Comparison of ENCODE assay signal across 18 cellular contexts in the genomic region with DNA sequence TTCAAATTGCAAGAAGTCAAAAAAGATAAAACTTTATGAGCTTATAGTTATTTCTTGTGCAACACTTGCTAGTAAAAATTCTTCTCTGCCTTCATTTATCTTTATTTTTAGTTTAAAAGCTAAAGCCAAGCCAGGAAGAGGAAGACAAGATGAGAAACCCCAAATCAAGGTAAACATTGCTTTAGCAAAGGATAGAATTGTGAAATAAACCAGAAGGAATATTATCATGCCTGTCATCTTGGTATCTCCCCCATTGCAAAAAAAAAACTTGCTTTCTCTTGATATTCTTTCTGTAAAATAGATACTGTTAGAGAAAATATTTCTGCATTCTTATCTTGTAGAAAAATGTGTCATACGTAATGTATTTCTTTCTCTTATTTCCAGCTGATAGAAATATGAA.
DNase-seq lines count a peak whose midpoint lies in the region; ATAC-seq and TF ChIP-seq lines count a peak whose summit lies in the region.
"Had no signal": no experiment of that assay in that cellular context is flagged by ENCODE, and none has a peak within 500 bp of the region (broad histone marks: within the 10 kb centered on the region; RNA-seq: fewer than 3 reads in every experiment).

No MANE protein-coding gene starts in this region.

- ATAC-seq in GM21786 (IDR thresholded peaks at IDR 0.05; ENCODE audit: unreplicated experiment) = no peak
- ATAC-seq: K562 had no signal

- H3K9ac ChIP-seq in Loucy (ENCODE audit: low read depth, low read length, poor library complexity, severe bottlenecking) = no peak overlapping the region

- peak overlapping the region; percentile 33 for H3K27ac ChIP-seq in osteoblast (ENCODE audit: low read depth, low read length)
- H3K27ac ChIP-seq: HL-60, RWPE1 had no signal

- H3K4me2 ChIP-seq in Loucy (ENCODE audit: low read depth, low read length, poor library complexity, severe bottlenecking) (no peak overlapping the region), osteoblast (ENCODE audit: insufficient read depth, low read length) (peak overlapping the region; percentile 38)

- H3K9me3 ChIP-seq in Loucy (ENCODE audit: insufficient read depth, low read depth, low read length) (no peaks in the 10 kb centered on the region), osteoblast (ENCODE audit: low read depth, low read length) (no peaks in the 10 kb centered on the region)

- H3K27me3 ChIP-seq in Loucy (ENCODE audit: insufficient read depth, low read length, poor library complexity, severe bottlenecking) (no peaks in the 10 kb centered on the region), osteoblast (ENCODE audit: insufficient read depth, low read length) (no peaks in the 10 kb centered on the region)

- no peak for TF ChIP-seq CTCF in AG09309 (IDR thresholded peaks at IDR 0.05; ENCODE audit: control insufficient read depth, insufficient read depth, low read depth, low read length, missing control alignments)
- TF ChIP-seq CTCF in Loucy (conservative IDR thresholded peaks at IDR 0.05; ENCODE audit: low read length) = no peak
- TF ChIP-seq CTCF in osteoblast (IDR thresholded peaks at IDR 0.05; ENCODE audit: extremely low read depth, low read depth, low read length) = no peak

- H3F3A ChIP-seq in Loucy (ENCODE audit: low read depth) = no peaks in the 10 kb centered on the region

- H3K4me1 ChIP-seq in Loucy (ENCODE audit: insufficient read depth, low read length, poor library complexity, severe bottlenecking) (no peaks in the 10 kb centered on the region), osteoblast (ENCODE audit: insufficient read depth, low read length) (peaks cover 21% of the 10 kb centered on the region)

- no peak overlapping the region for H3K4me3 ChIP-seq in AG09309 (ENCODE audit: control insufficient read depth, low read depth, low read length)
- no peak overlapping the region for H3K4me3 ChIP-seq in Loucy (ENCODE audit: low read length, poor library complexity, severe bottlenecking)
- H3K4me3 ChIP-seq in osteoblast (ENCODE audit: insufficient read depth, low read length) = no peak overlapping the region
- H3K4me3 ChIP-seq: K562 had no signal

- H3K36me3 ChIP-seq in Loucy (ENCODE audit: insufficient read depth, low read length) (no peaks in the 10 kb centered on the region), osteoblast (ENCODE audit: insufficient read depth, low read length) (no peaks in the 10 kb centered on the region)

- 0 out of 2 replicates have a peak overlapping the region, but pooled peaks have one; percentile 18 for H2AFZ ChIP-seq in Loucy (ENCODE audit: low read length)
- no peak overlapping the region for H2AFZ ChIP-seq in osteoblast (ENCODE audit: low read length)

- no peaks in the 10 kb centered on the region for H4K20me1 ChIP-seq in Loucy (ENCODE audit: insufficient read depth, low read length, poor library complexity, severe bottlenecking)
- no peaks in the 10 kb centered on the region for H4K20me1 ChIP-seq in osteoblast (ENCODE audit: insufficient read depth, low read length)

- DNase-seq in AG09309 (ENCODE audit: low read depth) (peak; percentile 84), amniotic epithelial cell (ENCODE audit: low read depth) (peak; percentile 96), osteoblast (ENCODE audit: insufficient read length, low spot score, missing footprints) (no peak), kidney tubule cell (ENCODE audit: low spot score) (no peak), NCI-H187 treated with DMSO at 0.1 percent for 48 hours (lab: John Stamatoyannopoulos, UW) (no peak)
- DNase-seq in activated CD8-positive, alpha-beta memory T cell treated with anti-CD3 and anti-CD28 coated beads, Interleukin-2, amount 50 U/mL, for 48 hours = no peak
- DNase-seq: AML-193; Calu3; CD4-positive, CD25-positive, alpha-beta regulatory T cell; GOT3; NCI-H1417; NCI-H2029; NCI-H526 treated with DMSO at 0.1 percent for 48 hours had no signal

- H3K79me2 ChIP-seq in Loucy (ENCODE audit: insufficient read depth, low read length) (no peaks in the 10 kb centered on the region), osteoblast (ENCODE audit: insufficient read depth, low read length) (no peaks in the 10 kb centered on the region)

- no peaks in the 10 kb centered on the region for H3K9me2 ChIP-seq in Loucy (replicated peaks; ENCODE audit: low read depth, low read length)

Comparison
In these comparisons a context has a peak if more than half of its experiments do, and no peak if none do; other contexts are left out.
1. DNase-seq: peak in AG09309 (single experiment) and amniotic epithelial cell (single experiment); none in osteoblast (single experiment), activated CD8-positive, alpha-beta memory T cell treated with anti-CD3 and anti-CD28 coated beads, Interleukin-2, amount 50 U/mL, for 48 hours (single experiment), kidney tubule cell (single experiment) and NCI-H187 treated with DMSO at 0.1 percent for 48 hours (single experiment).